ENCODE assay signal across 37 cellular contexts in the genomic region with DNA sequence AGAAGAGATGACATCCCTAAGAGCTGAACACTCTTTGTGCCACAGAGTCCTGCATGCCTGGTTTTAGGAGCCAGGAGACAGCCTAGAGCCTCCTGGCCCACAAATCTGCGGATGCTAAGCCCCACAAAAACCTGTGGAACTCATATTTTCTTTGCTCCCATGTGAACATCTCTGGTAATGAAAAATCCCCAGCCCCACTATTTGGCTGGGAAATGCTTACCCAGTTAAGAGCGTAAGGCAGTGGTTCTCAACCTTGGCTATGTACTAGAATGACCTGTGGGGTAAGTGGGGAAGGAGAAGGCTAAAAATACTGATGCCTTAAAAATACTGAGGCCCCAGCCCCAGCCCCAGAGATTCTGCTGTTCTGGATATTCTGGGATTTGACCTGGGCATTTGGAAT.
"Had no signal": no experiment of that assay in that cellular context is flagged by ENCODE, and none has a peak within 500 bp of the region (broad histone marks: within the 10 kb centered on the region; RNA-seq: fewer than 3 reads in every experiment).

No MANE protein-coding gene starts in this region.

- H3K36me3 Mint-ChIP-seq: activated naive CD4-positive, alpha-beta T cell treated with anti-CD3 and anti-CD28 coated beads, Interleukin-2, amount 10 ng/mL, durations not matched to agents 7 days and 5 days; activated naive CD4-positive, alpha-beta T cell treated with anti-CD3 and anti-CD28 coated beads, Interleukin-2, amount 50 U/mL, for 24 hours; activated naive CD4-positive, alpha-beta T cell treated with anti-CD3 and anti-CD28 coated beads, Interleukin-2, amount 50 U/mL, for 72 hours; activated naive CD8-positive, alpha-beta T cell; activated naive CD8-positive, alpha-beta T cell treated with anti-CD3 and anti-CD28 coated beads for 36 hours; activated naive CD8-positive, alpha-beta T cell treated with anti-CD3 and anti-CD28 coated beads, Interleukin-2, amount 10 ng/mL, durations not matched to agents 7 days and 5 days; brain had no signal

- H3K27ac ChIP-seq: adrenal gland, ascending aorta, body of pancreas, brain microvascular endothelial cell, breast epithelium, cardiac muscle cell had no signal

- H3K36me3 ChIP-seq: adrenal gland, ascending aorta, brain microvascular endothelial cell, breast epithelium, cardiac muscle cell had no signal

- H3K9me3 ChIP-seq: adrenal gland, ascending aorta, body of pancreas, breast epithelium had no signal

- H3K27me3 ChIP-seq: adrenal gland, ascending aorta, body of pancreas, brain microvascular endothelial cell, cardiac muscle cell had no signal

- H3K4me1 ChIP-seq: adrenal gland, ascending aorta, body of pancreas, breast epithelium had no signal

- H3K4me3 Mint-ChIP-seq: activated naive CD4-positive, alpha-beta T cell treated with anti-CD3 and anti-CD28 coated beads for 36 hours; activated naive CD4-positive, alpha-beta T cell treated with anti-CD3 and anti-CD28 coated beads, Interleukin-2, amount 10 ng/mL, durations not matched to agents 7 days and 5 days; activated naive CD4-positive, alpha-beta T cell treated with anti-CD3 and anti-CD28 coated beads, Interleukin-2, amount 50 U/mL, for 24 hours; activated naive CD8-positive, alpha-beta T cell; activated naive CD8-positive, alpha-beta T cell treated with anti-CD3 and anti-CD28 coated beads for 36 hours; activated naive CD8-positive, alpha-beta T cell treated with anti-CD3 and anti-CD28 coated beads, Interleukin-2, amount 10 ng/mL, durations not matched to agents 7 days and 5 days; activated naive CD8-positive, alpha-beta T cell treated with anti-CD3 and anti-CD28 coated beads, Interleukin-2, amount 50 U/mL, for 24 hours; activated T-cell treated with anti-CD3 and anti-CD28 coated beads, Interleukin-2, amount 50 U/mL, for 24 hours; activated T-cell treated with anti-CD3 and anti-CD28 coated beads, Interleukin-2, amount 50 U/mL, for 4 hours; activated T-cell treated with anti-CD3 and anti-CD28 coated beads, Interleukin-2, amount 50 U/mL, for 72 hours; activated T-helper 1 cell treated with anti-CD3 and anti-CD28 coated beads, Interleukin-12 subunit alpha, Interleukin-12 subunit beta, Interleukin-2, Interleukin-4 antibody, amounts not matched to agents 30 ng/mL and 10 ng/mL and 1 ng/mL, durations not matched to agents 14 hours and 24 hours and 36 hours; activated T-helper 17 cell treated with anti-CD3 and anti-CD28 coated beads, Interleukin-2, amount 50 U/mL, for 72 hours; brain; central memory CD8-positive, alpha-beta T cell had no signal

- H3K27ac Mint-ChIP-seq: activated naive CD4-positive, alpha-beta T cell treated with anti-CD3 and anti-CD28 coated beads for 36 hours; activated naive CD4-positive, alpha-beta T cell treated with anti-CD3 and anti-CD28 coated beads, Interleukin-2, amount 10 ng/mL, durations not matched to agents 7 days and 5 days; activated naive CD4-positive, alpha-beta T cell treated with anti-CD3 and anti-CD28 coated beads, Interleukin-2, amount 50 U/mL, for 24 hours; activated naive CD4-positive, alpha-beta T cell treated with anti-CD3 and anti-CD28 coated beads, Interleukin-2, amount 50 U/mL, for 72 hours; activated naive CD8-positive, alpha-beta T cell; activated naive CD8-positive, alpha-beta T cell treated with anti-CD3 and anti-CD28 coated beads for 36 hours; activated naive CD8-positive, alpha-beta T cell treated with anti-CD3 and anti-CD28 coated beads, Interleukin-2, amount 10 ng/mL, durations not matched to agents 7 days and 5 days; activated naive CD8-positive, alpha-beta T cell treated with anti-CD3 and anti-CD28 coated beads, Interleukin-2, amount 50 U/mL, for 24 hours; activated T-cell treated with anti-CD3 and anti-CD28 coated beads, Interleukin-2, amount 50 U/mL, for 24 hours; activated T-cell treated with anti-CD3 and anti-CD28 coated beads, Interleukin-2, amount 50 U/mL, for 72 hours; activated T-helper 1 cell treated with anti-CD3 and anti-CD28 coated beads, Interleukin-12 subunit alpha, Interleukin-12 subunit beta, Interleukin-2, Interleukin-4 antibody, amounts not matched to agents 30 ng/mL and 10 ng/mL and 1 ng/mL, durations not matched to agents 14 hours and 24 hours and 36 hours; activated T-helper 17 cell treated with anti-CD3 and anti-CD28 coated beads, Interleukin-2, amount 50 U/mL, for 72 hours; activated T-helper 2 cell treated with anti-CD3 and anti-CD28 coated beads, Interferon-gamma antibody, Interleukin-2, Interleukin-4, amounts not matched to agents 10 μg/mL and 5 μg/mL and 100 μg/mL, durations not matched to agents 14 hours and 24 hours and 36 hours; brain had no signal

- H3K4me3 ChIP-seq: adrenal gland, ascending aorta, body of pancreas, breast epithelium, cardiac muscle cell had no signal

- DNase-seq: activated effector memory CD4-positive, alpha-beta T cell treated with anti-CD3 and anti-CD28 coated beads, Interleukin-2, amount 50 U/mL, for 16 hours; activated effector memory CD4-positive, alpha-beta T cell treated with Interleukin-2 at 50 U/mL for 16 hours; activated gamma-delta T cell; activated gamma-delta T cell treated with Interleukin-2 at 50 U/mL for 16 hours; activated naive CD4-positive, alpha-beta T cell; activated naive CD4-positive, alpha-beta T cell treated with anti-CD3 and anti-CD28 coated beads for 36 hours; activated naive CD4-positive, alpha-beta T cell treated with anti-CD3 and anti-CD28 coated beads, Interleukin-2, amount 10 ng/mL, durations not matched to agents 7 days and 5 days; activated naive CD4-positive, alpha-beta T cell treated with anti-CD3 and anti-CD28 coated beads, Interleukin-2, amount 50 U/mL, for 16 hours; activated naive CD4-positive, alpha-beta T cell treated with Interleukin-2 at 50 U/mL for 16 hours; activated naive CD8-positive, alpha-beta T cell treated with anti-CD3 and anti-CD28 coated beads for 36 hours; activated naive CD8-positive, alpha-beta T cell treated with anti-CD3 and anti-CD28 coated beads, Interleukin-2, amount 10 ng/mL, durations not matched to agents 7 days and 5 days; activated naive CD8-positive, alpha-beta T cell treated with anti-CD3 and anti-CD28 coated beads, Interleukin-2, amount 50 U/mL, for 24 hours; activated T-cell treated with anti-CD3 and anti-CD28 coated beads, Interleukin-2, amount 50 U/mL, for 24 hours; activated T-cell treated with anti-CD3 and anti-CD28 coated beads, Interleukin-2, amount 50 U/mL, for 4 hours; activated T-cell treated with anti-CD3 and anti-CD28 coated beads, Interleukin-2, amount 50 U/mL, for 48 hours; activated T-cell treated with anti-CD3 and anti-CD28 coated beads, Interleukin-2, amount 50 U/mL, for 72 hours; adrenal gland; amniotic stem cell; amygdala; anterior cingulate cortex; aorta; body of pancreas; brain microvascular endothelial cell; caudate nucleus; central memory CD4-positive, alpha-beta T cell; cerebellar nuclear complex had no signal

- H3K27me3 Mint-ChIP-seq: activated naive CD4-positive, alpha-beta T cell treated with anti-CD3 and anti-CD28 coated beads, Interleukin-2, amount 10 ng/mL, durations not matched to agents 7 days and 5 days had no signal

- H3K9me3 Mint-ChIP-seq: activated naive CD4-positive, alpha-beta T cell treated with anti-CD3 and anti-CD28 coated beads, Interleukin-2, amount 10 ng/mL, durations not matched to agents 7 days and 5 days; activated naive CD4-positive, alpha-beta T cell treated with anti-CD3 and anti-CD28 coated beads, Interleukin-2, amount 50 U/mL, for 72 hours; activated naive CD8-positive, alpha-beta T cell treated with anti-CD3 and anti-CD28 coated beads for 36 hours; activated naive CD8-positive, alpha-beta T cell treated with anti-CD3 and anti-CD28 coated beads, Interleukin-2, amount 50 U/mL, for 24 hours; activated T-cell treated with anti-CD3 and anti-CD28 coated beads, Interleukin-2, amount 50 U/mL, for 24 hours; activated T-cell treated with anti-CD3 and anti-CD28 coated beads, Interleukin-2, amount 50 U/mL, for 4 hours; activated T-helper 1 cell treated with anti-CD3 and anti-CD28 coated beads, Interleukin-12 subunit alpha, Interleukin-12 subunit beta, Interleukin-2, Interleukin-4 antibody, amounts not matched to agents 30 ng/mL and 10 ng/mL and 1 ng/mL, durations not matched to agents 14 hours and 24 hours and 36 hours; activated T-helper 17 cell treated with anti-CD3 and anti-CD28 coated beads, Interleukin-2, amount 50 U/mL, for 72 hours; activated T-helper 2 cell treated with anti-CD3 and anti-CD28 coated beads, Interferon-gamma antibody, Interleukin-2, Interleukin-4, amounts not matched to agents 10 μg/mL and 5 μg/mL and 100 μg/mL, durations not matched to agents 14 hours and 24 hours and 36 hours had no signal

- H3K4me1 Mint-ChIP-seq: activated naive CD4-positive, alpha-beta T cell treated with anti-CD3 and anti-CD28 coated beads, Interleukin-2, amount 10 ng/mL, durations not matched to agents 7 days and 5 days; activated naive CD4-positive, alpha-beta T cell treated with anti-CD3 and anti-CD28 coated beads, Interleukin-2, amount 50 U/mL, for 24 hours; activated naive CD8-positive, alpha-beta T cell treated with anti-CD3 and anti-CD28 coated beads for 36 hours; activated naive CD8-positive, alpha-beta T cell treated with anti-CD3 and anti-CD28 coated beads, Interleukin-2, amount 10 ng/mL, durations not matched to agents 7 days and 5 days; activated naive CD8-positive, alpha-beta T cell treated with anti-CD3 and anti-CD28 coated beads, Interleukin-2, amount 50 U/mL, for 24 hours; activated T-helper 17 cell treated with anti-CD3 and anti-CD28 coated beads, Interleukin-2, amount 50 U/mL, for 72 hours; central memory CD8-positive, alpha-beta T cell had no signal
